ENCODE assay signal across 1 cellular context in the genomic region with DNA sequence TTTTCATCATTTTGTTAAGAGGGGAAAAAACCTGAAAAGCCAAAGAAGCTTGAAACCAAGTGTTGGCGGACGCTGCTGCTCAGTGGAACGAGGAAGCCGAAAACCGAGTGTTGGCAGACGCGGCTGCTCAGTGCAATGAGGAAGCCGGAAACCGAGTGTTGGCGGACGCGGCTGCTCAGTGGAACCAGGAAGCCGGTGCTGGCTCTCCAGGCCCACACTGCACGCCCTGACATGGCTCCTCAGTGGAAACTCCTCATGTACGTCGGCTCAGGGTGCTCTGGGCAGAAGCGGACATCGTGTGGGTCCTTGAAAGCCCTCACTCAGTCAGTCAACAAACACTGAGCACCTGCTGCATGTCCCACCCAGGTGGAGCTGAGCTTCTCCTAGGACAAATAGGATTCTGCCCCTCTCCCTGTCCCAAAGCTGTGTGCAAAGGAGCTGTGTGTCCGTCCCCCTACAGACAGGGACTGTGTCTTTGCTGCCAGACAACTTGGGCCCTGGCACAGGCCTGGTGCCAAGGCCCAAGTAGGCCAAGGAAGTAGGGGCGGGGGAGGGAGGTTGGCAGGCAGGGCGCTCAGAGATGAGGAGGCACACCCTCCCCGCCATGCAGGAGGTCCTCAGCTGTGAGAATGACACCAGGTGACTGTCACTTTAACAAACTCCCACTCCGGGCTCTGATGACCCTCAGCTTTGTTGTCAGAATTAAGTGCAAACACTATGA.
TF ChIP-seq lines count a peak whose summit lies in the region.

No MANE protein-coding gene starts in this region.

TF ChIP-seq in GM12878, 131 proteins besides CTCF, POLR2A, EP300 and RAD21 (continued from another document):
- TF ChIP-seq ETV6 (conservative IDR thresholded peaks at IDR 0.05 in 1 of 2, IDR thresholded peaks at IDR 0.05 in 1 of 2; ENCODE audit: borderline replicate concordance in 1 of 2, low read depth in 1 of 2) = peak in 1 of 2 experiments; percentile 30; a peak in 1 of 4 replicates
- TF ChIP-seq TAF1 (IDR thresholded peaks at IDR 0.05; ENCODE audit: borderline replicate concordance, low read depth, low read length) = peak; percentile 20; the same call in 1 of the 2 replicates
- 0 out of 2 replicates have a peak, but pooled peaks have one; percentile 18 for TF ChIP-seq IKZF1 (conservative IDR thresholded peaks at IDR 0.05)
- TF ChIP-seq BHLHE40 (IDR thresholded peaks at IDR 0.05; ENCODE audit: borderline replicate concordance in 1 of 2, low read depth in 2 of 2, low read length in 1 of 2) = 0 out of 4 replicates have a peak, but pooled peaks of 1 of the 2 experiments have one; percentile 7
- 0 out of 2 replicates have a peak, but pooled peaks have one; percentile 5 for TF ChIP-seq RUNX3 (IDR thresholded peaks at IDR 0.05; ENCODE audit: low read length)
- TF ChIP-seq ZNF274 (IDR thresholded peaks at IDR 0.05; ENCODE audit: insufficient read depth, insufficient read length) = no peak
